Comparison of ENCODE assay signal across 1 cellular context in genomic region chr7:74083928-74084721, GRCh38.
A peak's percentile ranks its signal among the peaks of the same experiment; 100 is the strongest.
TF ChIP-seq lines count a peak whose summit lies in the region.

No MANE protein-coding gene starts in this region.

TF ChIP-seq in IMR-90, 13 proteins besides CTCF, POLR2A, EP300 and RAD21:
- TF ChIP-seq USF2 (IDR thresholded peaks at IDR 0.05; ENCODE audit: low read depth, low read length) (no peak), SMC3 (IDR thresholded peaks at IDR 0.05; ENCODE audit: low read depth, low read length) (no peak), MAFK (IDR thresholded peaks at IDR 0.05; ENCODE audit: low read depth, low read length) (no peak), BHLHE40 (IDR thresholded peaks at IDR 0.05; ENCODE audit: low read depth, low read length) (no peak), CEBPB (IDR thresholded peaks at IDR 0.05; ENCODE audit: low read depth, low read length) (no peak), MAZ (IDR thresholded peaks at IDR 0.05; ENCODE audit: borderline replicate concordance, low read depth, low read length) (peak; percentile 59; the same call in 1 of the 2 replicates), ELK1 (IDR thresholded peaks at IDR 0.05; ENCODE audit: borderline replicate concordance, low read depth, low read length) (no peak), RCOR1 (IDR thresholded peaks at IDR 0.05; ENCODE audit: insufficient replicate concordance, low read length) (no peak), FOS (IDR thresholded peaks at IDR 0.05; ENCODE audit: low read depth, low read length) (peak; percentile 80)
